ENCODE assay signal across 18 cellular contexts in the genomic region with DNA sequence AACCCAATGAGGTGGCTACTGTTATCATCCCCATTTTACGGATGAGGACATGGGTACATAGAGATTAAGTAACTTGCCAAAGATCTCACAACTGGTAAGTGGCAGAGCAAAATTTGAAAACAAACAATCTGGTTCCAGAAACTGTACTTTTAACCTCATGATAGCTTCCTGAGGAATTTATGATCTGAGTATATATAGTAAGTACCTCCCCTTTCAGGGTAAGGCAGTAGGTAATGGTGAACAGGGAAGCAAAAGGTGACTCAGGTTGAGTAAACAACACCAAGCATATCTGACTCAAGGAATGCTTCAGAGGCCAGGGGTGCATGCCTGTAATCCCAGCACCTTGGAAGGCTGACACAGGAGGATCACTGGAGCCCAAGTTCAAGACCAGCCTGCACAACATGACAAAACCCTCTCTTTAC. TPM values are rescaled to one million over a fixed set of nuclear protein-coding genes. Genes with fewer than 3 reads are reported as not detected.
DNase-seq lines count a peak whose midpoint lies in the region; ATAC-seq and TF ChIP-seq lines count a peak whose summit lies in the region.
"Had no signal": no experiment of that assay in that cellular context is flagged by ENCODE, and none has a peak within 500 bp of the region (broad histone marks: within the 10 kb centered on the region; RNA-seq: fewer than 3 reads in every experiment).

No MANE protein-coding gene starts in this region.

- intact Hi-C loops in MCF 10A (cut with micrococcal nuclease): no loop called here
- intact Hi-C loops in breast epithelium (cut with DNase I; ENCODE audit: low total_unique reads): no loop called here
- intact Hi-C loops in upper lobe of right lung (cut with DNase I): no loop called here

- no peak for TF ChIP-seq CTCF in MCF 10A (IDR thresholded peaks at IDR 0.05; ENCODE audit: unreplicated experiment)
- TF ChIP-seq CTCF in breast epithelium (IDR thresholded peaks at IDR 0.05): no peak
- no peak for TF ChIP-seq CTCF in RWPE1 (conservative IDR thresholded peaks at IDR 0.05; ENCODE audit: low read depth)
- TF ChIP-seq CTCF in upper lobe of right lung (IDR thresholded peaks at IDR 0.05): no peak

- BruUV-seq in MCF 10A (replicated peaks; lab: Mats Ljungman, UMichigan): no TSS peak

- H3K27me3 ChIP-seq in breast epithelium (no peaks in the 10 kb centered on the region), upper lobe of right lung (no peaks in the 10 kb centered on the region)
- H3K27me3 ChIP-seq: gastroesophageal sphincter had no signal

- peaks cover 28% of the 10 kb centered on the region for H3K4me1 Mint-ChIP-seq in MCF 10A (ENCODE audit: insufficient read depth, unreplicated experiment)

- no peak overlapping the region for H3K4me3 ChIP-seq in breast epithelium
- no peak overlapping the region for H3K4me3 ChIP-seq in upper lobe of right lung
- H3K4me3 ChIP-seq: gastroesophageal sphincter had no signal

- H3K27ac Mint-ChIP-seq in MCF 10A (ENCODE audit: low read depth, unreplicated experiment): peak overlapping the region; percentile 95

- no peaks in the 10 kb centered on the region for H3K36me3 Mint-ChIP-seq in MCF 10A (ENCODE audit: insufficient read depth, unreplicated experiment)

- H3K4me1 ChIP-seq in breast epithelium (no peaks in the 10 kb centered on the region), upper lobe of right lung (no peaks in the 10 kb centered on the region)
- H3K4me1 ChIP-seq: gastroesophageal sphincter had no signal

- peak; percentile 89 for DNase-seq in MCF 10A (ENCODE audit: unreplicated experiment)
- DNase-seq in breast epithelium (ENCODE audit: low spot score in 2 of 2): no peak
- DNase-seq in RWPE1 (ENCODE audit: low spot score): peak; percentile 84
- peak; percentile 63 for DNase-seq in iris pigment epithelial cell (ENCODE audit: low read depth)
- no peak for DNase-seq in upper lobe of right lung
- no peak for DNase-seq in GM03348 (ENCODE audit: low spot score)
- no peak for DNase-seq in NCI-H69 (lab: John Stamatoyannopoulos, UW)
- DNase-seq: activated CD8-positive, alpha-beta memory T cell treated with anti-CD3 and anti-CD28 coated beads for 24 hours; activated naive CD8-positive, alpha-beta T cell treated with anti-CD3 and anti-CD28 coated beads, Interleukin-2, amount 10 ng/mL, durations not matched to agents 7 days and 5 days; AML-193; dermis blood vessel endothelial cell; GDM1; NCI-H1105 treated with DMSO at 0.1 percent for 48 hours; NCI-H748 treated with DMSO at 0.1 percent for 48 hours; stimulated activated CD8-positive, alpha-beta memory T cell treated with anti-CD3 and anti-CD28 coated beads, Interleukin-4, amount 100 ng/mL, for 48 hours had no signal

- peak overlapping the region; percentile 66 for H3K4me3 Mint-ChIP-seq in MCF 10A (ENCODE audit: unreplicated experiment)
- H3K4me3 Mint-ChIP-seq: activated naive CD8-positive, alpha-beta T cell treated with anti-CD3 and anti-CD28 coated beads, Interleukin-2, amount 10 ng/mL, durations not matched to agents 7 days and 5 days had no signal

- H3K9me3 ChIP-seq in breast epithelium (no peaks in the 10 kb centered on the region), upper lobe of right lung (no peaks in the 10 kb centered on the region)
- H3K9me3 ChIP-seq: gastroesophageal sphincter had no signal

- H3K27me3 Mint-ChIP-seq in MCF 10A (ENCODE audit: insufficient read depth, unreplicated experiment): peaks cover 4% of the 10 kb centered on the region

- H3K36me3 ChIP-seq in breast epithelium (no peaks in the 10 kb centered on the region), upper lobe of right lung (no peaks in the 10 kb centered on the region)
- H3K36me3 ChIP-seq: gastroesophageal sphincter had no signal

- H3K27ac ChIP-seq in breast epithelium (no peak overlapping the region), RWPE1 (no peak overlapping the region), upper lobe of right lung (no peak overlapping the region)
- H3K27ac ChIP-seq: gastroesophageal sphincter had no signal

- POLR2A ChIA-PET in MCF 10A (lab: Yijun Ruan, JAX): interaction anchor here (0.6 to 14.7 kb wide), 15 partner anchors 9 to 1283 kb away, joined by 3 to 186 read pairs (median 5); partner anchors contain the start of genes ATAD1, KLLN and PTEN
- POLR2A ChIA-PET in RWPE1 (lab: Yijun Ruan, JAX; ENCODE audit: low non-redundant PET): interaction anchor here (0.7 kb wide), 1 partner anchor 14 kb away, joined by 4 read pairs; no protein-coding TSS in a partner anchor

- no peak for TF ChIP-seq POLR2A in breast epithelium (IDR thresholded peaks at IDR 0.05)

- peak; percentile 92 for ATAC-seq in upper lobe of right lung
- no peak for ATAC-seq in HG03442 (IDR thresholded peaks at IDR 0.05; ENCODE audit: unreplicated experiment)
- ATAC-seq: gastroesophageal sphincter, left lobe of liver had no signal

- no peaks in the 10 kb centered on the region for H3K9me3 Mint-ChIP-seq in MCF 10A (ENCODE audit: unreplicated experiment)
- H3K9me3 Mint-ChIP-seq: activated naive CD8-positive, alpha-beta T cell treated with anti-CD3 and anti-CD28 coated beads, Interleukin-2, amount 10 ng/mL, durations not matched to agents 7 days and 5 days had no signal

- CTCF ChIA-PET in MCF 10A (lab: Yijun Ruan, JAX): interaction anchor here (0.6 to 1.9 kb wide), 7 partner anchors 8 to 1258 kb away, joined by 3 to 14 read pairs (median 3); partner anchors contain the start of gene ATAD1
- CTCF ChIA-PET in RWPE1 (lab: Yijun Ruan, JAX): no interaction called here

RNA-seq across cellular contexts. Expression of gene KLLN, which starts 21.1 kb away (rescaled TPM):
- total RNA-seq in MCF 10A (2022) (0.56 and 0.68 TPM in 2 replicates), breast epithelium (1 to 10 TPM in 1 of 3 donors, under 1 TPM in 2; 0.44 to 1.1 (median 0.66) TPM), upper lobe of right lung (0.41 TPM)

RNA-seq across cellular contexts. Expression of gene PTEN, which starts 21.2 kb away (rescaled TPM):
- total RNA-seq in MCF 10A (2022) (55.5 and 64.1 TPM in 2 replicates), breast epithelium (100 to 1,000 TPM; 178 to 366 (median 186) TPM), upper lobe of right lung (101 TPM)

RNA-seq across cellular contexts. Expression of gene ATAD1, which starts 24.2 kb away (rescaled TPM):
- total RNA-seq in MCF 10A (2022): 75.2 and 80.7 TPM in 2 replicates
- total RNA-seq in breast epithelium: 10 to 100 TPM; 40.6 to 49.6 (median 41.0) TPM
- 45.9 TPM for total RNA-seq in upper lobe of right lung

Comparison
In these comparisons a context has a peak if more than half of its experiments do, and no peak if none do; other contexts are left out.
1. DNase-seq: peak in MCF 10A (single experiment), RWPE1 (single experiment) and iris pigment epithelial cell (single experiment); none in breast epithelium (0 of 2), upper lobe of right lung (single experiment), GM03348 (single experiment) and NCI-H69 (single experiment).